ENCODE assay signal across 9 cellular contexts in genomic region chr17:38559880-38560230, GRCh38. TPM values are rescaled to one million over a fixed set of nuclear protein-coding genes. Genes with fewer than 3 reads are reported as not detected.
DNase-seq lines count a peak whose midpoint lies in the region; ATAC-seq and TF ChIP-seq lines count a peak whose summit lies in the region.
"Had no signal": no experiment of that assay in that cellular context is flagged by ENCODE, and none has a peak within 500 bp of the region (broad histone marks: within the 10 kb centered on the region; RNA-seq: fewer than 3 reads in every experiment).

No MANE protein-coding gene starts in this region.

- H3K27me3 Mint-ChIP-seq in stimulated activated memory B cell treated with anti-CD40 and anti-IgM and Interleukin-4, amounts not matched to agents 10 μg/mL and 1 μg/mL and 100 μg/mL, for 72 hours: peaks cover 51% of the 10 kb centered on the region

- H3K4me1 Mint-ChIP-seq in stimulated activated memory B cell treated with anti-CD40 and anti-IgM and Interleukin-4, amounts not matched to agents 10 μg/mL and 1 μg/mL and 100 μg/mL, for 72 hours: peaks cover 39% of the 10 kb centered on the region

- DNase-seq in NCI-H510A treated with DMSO at 0.1 percent for 48 hours (lab: John Stamatoyannopoulos, UW): peak; percentile 20
- DNase-seq in NCI-H510A (lab: John Stamatoyannopoulos, UW): no peak
- peak; percentile 39 for DNase-seq in OCI-M1 (lab: John Stamatoyannopoulos, UW)
- DNase-seq in upper lobe of left lung: no peak
- DNase-seq in NCI-H1930 (lab: John Stamatoyannopoulos, UW): no peak
- DNase-seq in mesendoderm: no peak

- no peaks in the 10 kb centered on the region for H3K79me1 ChIP-seq in mesendoderm (ENCODE audit: low read length)

- H3K4me3 ChIP-seq in iPS-15b (ENCODE audit: low read depth, low read length) (peak overlapping the region; percentile 85), upper lobe of left lung (peak overlapping the region in 3 of 4 donors; percentile 41 to 58 (median 54)), mesendoderm (ENCODE audit: low read length) (no peak overlapping the region)

- no peak overlapping the region for H3K23ac ChIP-seq in mesendoderm (ENCODE audit: low read length)

- H3K27ac Mint-ChIP-seq in stimulated activated memory B cell treated with anti-CD40 and anti-IgM and Interleukin-4, amounts not matched to agents 10 μg/mL and 1 μg/mL and 100 μg/mL, for 72 hours: no peak overlapping the region

- no peak overlapping the region for H3K4me2 ChIP-seq in mesendoderm (ENCODE audit: low read length)

- H3K4me1 ChIP-seq in iPS-15b (ENCODE audit: control insufficient read depth, insufficient read depth, low read length) (peaks cover 22% of the 10 kb centered on the region), upper lobe of left lung (peaks cover 32 to 49% (median 40%) of the 10 kb centered on the region in 4 donors), mesendoderm (ENCODE audit: control insufficient read depth, low read depth, low read length) (peaks cover 11% of the 10 kb centered on the region)

- TF ChIP-seq CTCF in upper lobe of left lung (IDR thresholded peaks at IDR 0.05): no peak

- H2BK5ac ChIP-seq in mesendoderm (ENCODE audit: low read length): no peak overlapping the region

- peak overlapping the region in 1 of 4 donors; percentile 71 for H3K27ac ChIP-seq in upper lobe of left lung
- H3K27ac ChIP-seq in mesendoderm (ENCODE audit: low read depth, low read length): no peak overlapping the region

- H2AK5ac ChIP-seq in mesendoderm (ENCODE audit: low read length): no peak overlapping the region

- H3K9ac ChIP-seq in iPS-15b (ENCODE audit: low read depth, low read length): no peak overlapping the region
- H3K9ac ChIP-seq in mesendoderm (ENCODE audit: low read length): no peak overlapping the region

- H4K5ac ChIP-seq in mesendoderm (ENCODE audit: low read length): no peak overlapping the region

- no peaks in the 10 kb centered on the region for H3K9me3 Mint-ChIP-seq in stimulated activated memory B cell treated with anti-CD40 and anti-IgM and Interleukin-4, amounts not matched to agents 10 μg/mL and 1 μg/mL and 100 μg/mL, for 72 hours

- H2BK15ac ChIP-seq in mesendoderm (replicated peaks; ENCODE audit: low read depth): no peak overlapping the region

- TF ChIP-seq EP300 in upper lobe of left lung (IDR thresholded peaks at IDR 0.05): no peak

- H3K4me3 Mint-ChIP-seq in stimulated activated memory B cell treated with anti-CD40 and anti-IgM and Interleukin-4, amounts not matched to agents 10 μg/mL and 1 μg/mL and 100 μg/mL, for 72 hours: no peak overlapping the region

- H3K27me3 ChIP-seq in iPS-15b (ENCODE audit: control insufficient read depth, insufficient read depth, low read length) (peaks cover 77% of the 10 kb centered on the region), upper lobe of left lung (peaks cover 0 to 55% (median 44%) of the 10 kb centered on the region in 4 donors), mesendoderm (ENCODE audit: insufficient read depth, low read length, poor library complexity) (peaks cover 30% of the 10 kb centered on the region)

- no peak for TF ChIP-seq POLR2A in upper lobe of left lung (IDR thresholded peaks at IDR 0.05)

- no peak overlapping the region for H2BK120ac ChIP-seq in mesendoderm (ENCODE audit: low read depth, low read length)

- ATAC-seq in upper lobe of left lung (ENCODE audit: low FRiP score in 2 of 2): no peak
- ATAC-seq in stimulated activated memory B cell treated with anti-CD40 and anti-IgM and Interleukin-4, amounts not matched to agents 10 μg/mL and 1 μg/mL and 100 μg/mL, for 72 hours: no peak

- H3K9me3 ChIP-seq in iPS-15b (ENCODE audit: control insufficient read depth, insufficient read depth, low read length) (no peaks in the 10 kb centered on the region), upper lobe of left lung (no peaks in the 10 kb centered on the region)

- no peak overlapping the region for H3K18ac ChIP-seq in mesendoderm (ENCODE audit: low read length)

- H3K36me3 ChIP-seq in iPS-15b (ENCODE audit: control insufficient read depth, insufficient read depth, low read length): no peaks in the 10 kb centered on the region
- no peaks in the 10 kb centered on the region for H3K36me3 ChIP-seq in upper lobe of left lung
- H3K36me3 ChIP-seq in mesendoderm (ENCODE audit: control insufficient read depth, insufficient read depth, low read length): no peaks in the 10 kb centered on the region

- H4K8ac ChIP-seq in mesendoderm (ENCODE audit: low read depth, low read length): no peak overlapping the region

- 6 to 14% methylated on average over 5 to 6 of the region's 6 CpGs for WGBS in upper lobe of left lung, 2 donors
- no CpG with 5 or more reads among the region's 6 CpGs for WGBS in mesendoderm (ENCODE audit: extremely low coverage, insufficient coverage, low lambda C conversion rate)

- H3K4ac ChIP-seq in mesendoderm (ENCODE audit: low read depth, low read length): no peak overlapping the region

- H3K36me3 Mint-ChIP-seq in stimulated activated memory B cell treated with anti-CD40 and anti-IgM and Interleukin-4, amounts not matched to agents 10 μg/mL and 1 μg/mL and 100 μg/mL, for 72 hours: no peaks in the 10 kb centered on the region

- no peak overlapping the region for H3K56ac ChIP-seq in mesendoderm (ENCODE audit: low read length)

- H3K79me2 ChIP-seq in mesendoderm (ENCODE audit: control insufficient read depth, insufficient read depth, low read length): no peaks in the 10 kb centered on the region

RNA-seq across cellular contexts. Expression of gene SRCIN1, which starts 45.9 kb away (rescaled TPM):
- total RNA-seq in upper lobe of left lung: 10 to 100 TPM in 2 of 6 donors, 1 to 10 TPM in 4; 1.6 to 16.6 (median 5.6) TPM
- 1.5 TPM for polyA plus RNA-seq in mesendoderm (2013, experiment 1 of 2)
- 0.97 TPM for polyA plus RNA-seq in mesendoderm (2013, experiment 2 of 2)
- polyA plus RNA-seq: AG04450 had no signal

Comparison
In these comparisons a context has a peak if more than half of its experiments do, and no peak if none do; other contexts are left out.
1. DNase-seq: peak in NCI-H510A treated with DMSO at 0.1 percent for 48 hours (single experiment) and OCI-M1 (single experiment); none in NCI-H510A (single experiment), upper lobe of left lung (0 of 2), NCI-H1930 (0 of 2) and mesendoderm (single experiment).